27 cellular contexts compared by ENCODE assay signal in the genomic region with DNA sequence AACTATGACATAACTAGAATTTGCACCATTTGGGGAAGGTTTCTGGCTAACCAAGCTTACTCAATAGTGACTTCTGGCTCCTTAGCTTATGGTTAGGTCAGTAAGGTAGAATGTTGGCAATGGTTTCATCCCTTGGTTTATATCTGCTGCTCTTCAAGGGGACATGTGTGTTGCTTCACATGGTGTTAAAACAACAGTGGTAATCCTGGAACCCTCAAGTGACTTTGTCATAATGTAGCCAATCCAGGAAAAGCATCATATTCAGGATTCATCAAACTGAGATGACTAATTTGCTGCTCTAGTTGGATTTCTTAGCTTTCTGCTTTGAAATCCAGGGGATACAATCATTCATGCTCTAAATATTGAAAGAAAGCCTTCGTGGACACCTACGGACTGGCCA.
A peak's percentile ranks its signal among the peaks of the same experiment; 100 is the strongest.
DNase-seq lines count a peak whose midpoint lies in the region; ATAC-seq, FAIRE-seq and TF ChIP-seq lines count a peak whose summit lies in the region.
"Had no signal": no experiment of that assay in that cellular context is flagged by ENCODE, and none has a peak within 500 bp of the region (broad histone marks: within the 10 kb centered on the region; RNA-seq: fewer than 3 reads in every experiment).

No MANE protein-coding gene starts in this region.

- H3K4me3 ChIP-seq in BLaER1 treated with 17β-estradiol and CSF1 and Interleukin-3, amounts not matched to agents 10 nM and 100 nM, result peak overlapping the region in 1 of 10 experiments; percentile 13; a peak in 1 of 20 replicates
- no peak overlapping the region for H3K4me3 ChIP-seq in endothelial cell of umbilical vein (replicated peaks in 1 of 3; ENCODE audit: insufficient read depth in 1 of 3, low read depth in 1 of 3, low read length in 3 of 3)
- H3K4me3 ChIP-seq in sigmoid colon, result no peak overlapping the region
- no peak overlapping the region for H3K4me3 ChIP-seq in spleen
- H3K4me3 ChIP-seq: ovary, SJCRH30 had no signal

- peaks cover 67 to 90% (median 73%) of the 10 kb centered on the region in 10 experiments for H3K4me1 ChIP-seq in BLaER1 treated with 17β-estradiol and CSF1 and Interleukin-3, amounts not matched to agents 10 nM and 100 nM
- H3K4me1 ChIP-seq in endothelial cell of umbilical vein (ENCODE audit: control insufficient read depth, extremely low read depth, insufficient read depth, low read length) (peaks cover 32% of the 10 kb centered on the region), sigmoid colon (peaks cover 0 to 34% (median 30%) of the 10 kb centered on the region in 4 donors), spleen (peaks cover 15 to 63% (median 51%) of the 10 kb centered on the region in 6 donors)
- H3K4me1 ChIP-seq: SJCRH30 had no signal

- ATAC-seq in HG03469 (IDR thresholded peaks at IDR 0.05; ENCODE audit: unreplicated experiment), result no peak
- ATAC-seq: activated T-cell treated with anti-CD3 and anti-CD28 coated beads, Interleukin-2, amount 50 U/mL, for 72 hours; CD8-positive, alpha-beta T cell; natural killer cell treated with Interleukin-12 subunit alpha and Interleukin-12 subunit beta and Interleukin-15 and Interleukin-18, amount 100 ng/mL, for 72 hours; Panc1 had no signal

- H3K36me3 ChIP-seq in BLaER1 treated with 17β-estradiol and CSF1 and Interleukin-3, amounts not matched to agents 10 nM and 100 nM, result peaks cover 67 to 96% (median 84%) of the 10 kb centered on the region in 11 experiments
- H3K36me3 ChIP-seq in endothelial cell of umbilical vein (ENCODE audit: control insufficient read depth in 2 of 2, extremely low read depth in 1 of 2, insufficient read depth in 2 of 2, low read length in 2 of 2) (peaks cover 8 to 14% of the 10 kb centered on the region in 2 experiments), sigmoid colon (peaks cover 3 to 78% (median 10%) of the 10 kb centered on the region in 4 donors), spleen (peaks cover 0 to 76% (median 24%) of the 10 kb centered on the region in 6 donors)
- H3K36me3 ChIP-seq: ovary, SJCRH30 had no signal

- H3K4me2 ChIP-seq in BLaER1 treated with 17β-estradiol and CSF1 and Interleukin-3, amounts not matched to agents 10 nM and 100 nM, result peak overlapping the region in 9 of 11 experiments; percentile 26 to 92 (median 60); a peak in 13 of 22 replicates
- no peak overlapping the region for H3K4me2 ChIP-seq in endothelial cell of umbilical vein (ENCODE audit: insufficient read depth, low read length)

- peak; percentile 64 for DNase-seq in LHCN-M2 (ENCODE audit: low read depth)
- no peak for DNase-seq in endothelial cell of umbilical vein (ENCODE audit: low read depth, low spot score)
- DNase-seq in sigmoid colon, result no peak
- no peak for DNase-seq in spleen
- no peak for DNase-seq in HPDE6-E6E7 (ENCODE audit: extremely low spot score)
- DNase-seq in NCI-H1105 (lab: John Stamatoyannopoulos, UW), result no peak
- DNase-seq: activated CD4-positive, alpha-beta T cell treated with anti-CD3 and anti-CD28 coated beads for 4 hours; activated T-cell treated with anti-CD3 and anti-CD28 coated beads, Interleukin-2, amount 50 U/mL, for 72 hours; aorta; CD8-positive, alpha-beta T cell; DMS153; effector CD8-positive, alpha-beta T cell; GF-D8; left cardiac atrium; NCI-H1105 treated with DMSO at 0.1 percent for 48 hours; NCI-H2081 treated with DMSO at 0.1 percent for 48 hours; NCI-H510A treated with DMSO at 0.1 percent for 48 hours; ovary; right cardiac atrium; SJCRH30; stimulated activated CD8-positive, alpha-beta memory T cell treated with anti-CD3 and anti-CD28 coated beads, Interleukin-4, amount 100 ng/mL, for 48 hours had no signal

- peak overlapping the region in 3 of 11 experiments; percentile 29 to 63 (median 43); a peak in 4 of 22 replicates for H3K9ac ChIP-seq in BLaER1 treated with 17β-estradiol and CSF1 and Interleukin-3, amounts not matched to agents 10 nM and 100 nM
- H3K9ac ChIP-seq in endothelial cell of umbilical vein (replicated peaks; ENCODE audit: extremely low read depth, insufficient read depth, low read length), result no peak overlapping the region

- FAIRE-seq in endothelial cell of umbilical vein (lab: Jason Lieb, UNC), result peak; percentile 69
- FAIRE-seq: GM12891, urothelium cell line had no signal

- peaks cover 0 to 28% (median 18%) of the 10 kb centered on the region in 11 experiments; a peak in 17 of 22 replicates for H3K9me3 ChIP-seq in BLaER1 treated with 17β-estradiol and CSF1 and Interleukin-3, amounts not matched to agents 10 nM and 100 nM (replicated peaks in 1 of 11)
- no peaks in the 10 kb centered on the region for H3K9me3 ChIP-seq in endothelial cell of umbilical vein (replicated peaks; ENCODE audit: control insufficient read depth, insufficient read depth, low read length)
- H3K9me3 ChIP-seq in sigmoid colon, result no peaks in the 10 kb centered on the region
- H3K9me3 ChIP-seq in spleen, result no peaks in the 10 kb centered on the region
- H3K9me3 ChIP-seq: ovary, SJCRH30 had no signal

- dilution Hi-C loops in endothelial cell of umbilical vein (cut with MboI; ENCODE audit: extremely low pct_ligation_motif_present, low sequenced_read_pairs), result no loop called here

- CTCF ChIA-PET in endothelial cell of umbilical vein (lab: Charles Lee), result interaction anchor here (1.2 to 5.1 kb wide), 8 partner anchors 24 to 260 kb away, joined by 3 to 307 read pairs (median 6); partner anchors contain the start of genes APOBEC4 and RGL1

- TF ChIP-seq EP300 in sigmoid colon (IDR thresholded peaks at IDR 0.05), result no peak

- H3K27ac ChIP-seq in BLaER1 treated with 17β-estradiol and CSF1 and Interleukin-3, amounts not matched to agents 10 nM and 100 nM, result peak overlapping the region in 8 of 11 experiments; percentile 3 to 95 (median 62); a peak in 13 of 22 replicates
- H3K27ac ChIP-seq in endothelial cell of umbilical vein (ENCODE audit: insufficient read depth, low read depth, low read length) (peak overlapping the region; percentile 25), sigmoid colon (peak overlapping the region; percentile 22 to 43 (median 29)), spleen (peak overlapping the region in 3 of 8 donors; percentile 15 to 43 (median 41))
- H3K27ac ChIP-seq: ovary, SJCRH30 had no signal

- no peak for TF ChIP-seq POLR2A in endothelial cell of umbilical vein (IDR thresholded peaks at IDR 0.05; ENCODE audit: low read depth, low read length)
- no peak for TF ChIP-seq POLR2A in sigmoid colon (IDR thresholded peaks at IDR 0.05)
- TF ChIP-seq POLR2A in spleen (IDR thresholded peaks at IDR 0.05), result no peak

- no peaks in the 10 kb centered on the region for H3K79me2 ChIP-seq in endothelial cell of umbilical vein (ENCODE audit: control insufficient read depth, insufficient read depth, low read length)

- peaks cover 0 to 23% (median 0%) of the 10 kb centered on the region in 11 experiments; a peak in 5 of 22 replicates for H4K20me1 ChIP-seq in BLaER1 treated with 17β-estradiol and CSF1 and Interleukin-3, amounts not matched to agents 10 nM and 100 nM
- no peaks in the 10 kb centered on the region for H4K20me1 ChIP-seq in endothelial cell of umbilical vein (replicated peaks; ENCODE audit: control insufficient read depth, extremely low read depth, insufficient read depth, low read length)

- BruUV-seq in endothelial cell of umbilical vein (replicated peaks; lab: Mats Ljungman, UMichigan), result no TSS peak

- no peak overlapping the region for H2AFZ ChIP-seq in endothelial cell of umbilical vein (ENCODE audit: low read depth, low read length)

- POLR2A ChIA-PET in endothelial cell of umbilical vein (lab: Charles Lee), result no interaction called here

- WGBS in sigmoid colon, 2 donors, result 92 to 95% methylated on average over 2 of the region's 2 CpGs
- 90 to 97% (median 95%) methylated on average over 2 of the region's 2 CpGs for WGBS in spleen, 5 donors

- H3K27me3 ChIP-seq in BLaER1 treated with 17β-estradiol and CSF1 and Interleukin-3, amounts not matched to agents 10 nM and 100 nM, result no peaks in the 10 kb centered on the region
- H3K27me3 ChIP-seq in endothelial cell of umbilical vein (ENCODE audit: control insufficient read depth in 2 of 2, insufficient read depth in 2 of 2, low read length in 2 of 2) (no peaks in the 10 kb centered on the region), sigmoid colon (no peaks in the 10 kb centered on the region), spleen (replicated peaks in 1 of 7) (no peaks in the 10 kb centered on the region)
- H3K27me3 ChIP-seq: ovary, SJCRH30 had no signal

- TF ChIP-seq CTCF in endothelial cell of umbilical vein (IDR thresholded peaks at IDR 0.05; ENCODE audit: extremely low read depth in 1 of 2, insufficient read depth in 1 of 2, low read depth in 1 of 2, low read length in 2 of 2) (no peak), sigmoid colon (IDR thresholded peaks at IDR 0.05) (no peak), spleen (IDR thresholded peaks at IDR 0.05 in 8 of 11, conservative IDR thresholded peaks at IDR 0.05 in 3 of 11) (no peak)

- H3K9me1 ChIP-seq in endothelial cell of umbilical vein (replicated peaks; ENCODE audit: control insufficient read depth, extremely low read depth, insufficient read depth, low read length), result no peaks in the 10 kb centered on the region

- intact Hi-C loops in endothelial cell of umbilical vein (cut with micrococcal nuclease), result no loop called here
- intact Hi-C loops in sigmoid colon (cut with DNase I), result no loop called here
- intact Hi-C loops in spleen (cut with DNase I; ENCODE audit: low total_unique reads), result no loop called here

TF ChIP-seq in endothelial cell of umbilical vein, 7 proteins besides CTCF, POLR2A, EP300 and RAD21:
- TF ChIP-seq FOS (IDR thresholded peaks at IDR 0.05; ENCODE audit: borderline replicate concordance, insufficient read depth, low read length) (peak; percentile 6), JUN (IDR thresholded peaks at IDR 0.05; ENCODE audit: borderline replicate concordance, insufficient read depth, insufficient read length, low read depth) (no peak)
